Comparison of ENCODE assay signal across 9 cellular contexts in the genomic region with DNA sequence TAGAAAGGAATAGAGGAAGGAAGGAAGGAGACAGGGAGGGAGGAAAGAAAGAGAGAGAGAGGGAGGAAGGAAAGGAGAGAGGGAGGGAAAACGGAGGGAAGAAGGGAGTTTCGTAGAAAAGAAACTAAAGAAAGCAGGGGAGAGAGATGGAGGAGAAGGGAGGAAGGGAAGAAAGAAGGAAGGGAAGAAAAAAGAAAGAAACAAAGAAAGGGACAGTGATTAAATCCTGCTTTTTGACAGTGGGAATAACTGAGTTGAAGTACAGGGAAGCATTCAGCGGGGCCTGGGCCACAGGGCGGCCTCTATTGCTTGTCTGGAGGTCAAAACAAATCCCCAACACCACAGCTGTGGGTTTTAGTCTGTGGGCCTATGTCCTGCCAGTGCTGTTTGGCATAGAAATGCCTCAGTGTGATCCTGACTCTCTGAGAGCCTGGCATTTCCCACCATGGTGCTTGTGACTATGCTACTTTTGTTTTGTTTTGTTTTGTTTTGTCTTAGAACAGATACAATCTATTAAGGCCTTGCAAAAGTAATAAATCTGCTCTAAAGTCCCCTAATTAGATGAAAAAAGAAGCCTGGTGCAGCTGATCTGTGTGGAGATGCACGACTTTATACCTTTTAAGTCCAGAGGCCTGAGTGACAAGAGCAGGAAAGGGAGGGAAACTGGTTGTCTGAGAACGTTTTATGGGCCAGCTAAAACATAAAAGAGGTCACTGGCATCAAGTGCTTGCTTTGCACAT. TPM values are rescaled to one million over a fixed set of nuclear protein-coding genes. Genes with fewer than 3 reads are reported as not detected.
DNase-seq lines count a peak whose midpoint lies in the region; ATAC-seq, FAIRE-seq and TF ChIP-seq lines count a peak whose summit lies in the region.
"Had no signal": no experiment of that assay in that cellular context is flagged by ENCODE, and none has a peak within 500 bp of the region (broad histone marks: within the 10 kb centered on the region; RNA-seq: fewer than 3 reads in every experiment).

No MANE protein-coding gene starts in this region.

- no peak overlapping the region for H3K14ac ChIP-seq in neuronal stem cell (ENCODE audit: low read length)

- H3K4me3 Mint-ChIP-seq in HFFc6, result peak overlapping the region; percentile 83
- peak overlapping the region; percentile 53 for H3K4me3 Mint-ChIP-seq in activated T-helper 1 cell treated with anti-CD3 and anti-CD28 coated beads, Interleukin-12 subunit alpha, Interleukin-12 subunit beta, Interleukin-2, Interleukin-4 antibody, amounts not matched to agents 30 ng/mL and 10 ng/mL and 1 ng/mL, durations not matched to agents 14 hours and 24 hours and 36 hours

- no peak overlapping the region for H3K4me3 ChIP-seq in left ventricle myocardium inferior
- H3K4me3 ChIP-seq in small intestine (ENCODE audit: low read depth in 1 of 2, low read length in 2 of 2), result no peak overlapping the region
- H3K4me3 ChIP-seq in neuronal stem cell (ENCODE audit: low read length in 2 of 2), result no peak overlapping the region

- H3K79me1 ChIP-seq in neuronal stem cell (ENCODE audit: low read depth, low read length), result no peaks in the 10 kb centered on the region

- no peak overlapping the region for H4K8ac ChIP-seq in neuronal stem cell (ENCODE audit: low read depth, low read length)

- no peak for FAIRE-seq in small intestine (lab: Jason Lieb, UNC)

- WGBS in small intestine, 3 donors, result 65 to 73% (median 72%) methylated on average over 6 of the region's 6 CpGs
- 100% methylated on average over 2 of the region's 6 CpGs for WGBS in neuronal stem cell (ENCODE audit: extremely low coverage in 2 of 2, insufficient read length in 2 of 2, insufficient replicate concordance in 1 of 2), 2 donors

- H2AFZ ChIP-seq in neuronal stem cell (ENCODE audit: low read length), result no peak overlapping the region

- H2BK15ac ChIP-seq in neuronal stem cell (ENCODE audit: low read length), result no peak overlapping the region

- peak; percentile 15 for DNase-seq in HFFc6
- DNase-seq in activated T-helper 1 cell treated with anti-CD3 and anti-CD28 coated beads, Interleukin-12 subunit alpha, Interleukin-12 subunit beta, Interleukin-2, Interleukin-4 antibody, amounts not matched to agents 30 ng/mL and 10 ng/mL and 1 ng/mL, durations not matched to agents 14 hours and 24 hours and 36 hours (ENCODE audit: low spot score), result no peak
- DNase-seq in left ventricle myocardium inferior, result no peak
- no peak for DNase-seq in small intestine
- no peak for DNase-seq in neuronal stem cell (ENCODE audit: low spot score)
- DNase-seq in activated CD4-positive, alpha-beta T cell treated with anti-CD3 and anti-CD28 coated beads for 48 hours, result no peak
- no peak for DNase-seq in dedifferentiated amniotic fluid mesenchymal stem cell (ENCODE audit: extremely low spot score)
- DNase-seq: NCI-H1694 treated with DMSO at 0.1 percent for 48 hours had no signal

- H2BK12ac ChIP-seq in neuronal stem cell (ENCODE audit: low read length), result no peak overlapping the region

- H3K9me3 Mint-ChIP-seq in HFFc6, result no peaks in the 10 kb centered on the region
- peaks cover 15% of the 10 kb centered on the region for H3K9me3 Mint-ChIP-seq in activated T-helper 1 cell treated with anti-CD3 and anti-CD28 coated beads, Interleukin-12 subunit alpha, Interleukin-12 subunit beta, Interleukin-2, Interleukin-4 antibody, amounts not matched to agents 30 ng/mL and 10 ng/mL and 1 ng/mL, durations not matched to agents 14 hours and 24 hours and 36 hours

- no peak for ATAC-seq in GM18498 (IDR thresholded peaks at IDR 0.05; ENCODE audit: unreplicated experiment)

- no peak overlapping the region for H2BK120ac ChIP-seq in neuronal stem cell (ENCODE audit: low read depth, low read length)

- no peak overlapping the region for H2BK5ac ChIP-seq in neuronal stem cell (ENCODE audit: low read length)

- H3K36me3 ChIP-seq in left ventricle myocardium inferior (no peaks in the 10 kb centered on the region), small intestine (ENCODE audit: control insufficient read depth in 2 of 2, insufficient read depth in 2 of 2, low read length in 2 of 2) (peaks cover 0 to 1% of the 10 kb centered on the region in 2 donors), neuronal stem cell (replicated peaks in 1 of 2; ENCODE audit: control insufficient read depth in 2 of 2, insufficient read depth in 2 of 2, low read length in 2 of 2) (no peaks in the 10 kb centered on the region)

- no peak overlapping the region for H3K4ac ChIP-seq in neuronal stem cell (ENCODE audit: low read length)

- H3K27me3 ChIP-seq in left ventricle myocardium inferior (ENCODE audit: low read depth) (no peaks in the 10 kb centered on the region), small intestine (ENCODE audit: control insufficient read depth in 2 of 2, insufficient read depth in 2 of 2, low read length in 2 of 2) (no peaks in the 10 kb centered on the region), neuronal stem cell (ENCODE audit: control insufficient read depth in 3 of 3, insufficient read depth in 3 of 3, low read depth in 1 of 3, low read length in 3 of 3) (no peaks in the 10 kb centered on the region)

- H3K23ac ChIP-seq in neuronal stem cell (ENCODE audit: low read depth, low read length, poor library complexity), result no peak overlapping the region

- H3K4me1 ChIP-seq in left ventricle myocardium inferior (peaks cover 34% of the 10 kb centered on the region), small intestine (ENCODE audit: control insufficient read depth in 2 of 2, insufficient read depth in 1 of 2, low read depth in 1 of 2, low read length in 1 of 2) (no peaks in the 10 kb centered on the region), neuronal stem cell (ENCODE audit: control insufficient read depth in 2 of 2, insufficient read depth in 1 of 2, low read depth in 1 of 2, low read length in 2 of 2) (peaks cover 2 to 7% of the 10 kb centered on the region in 2 donors)

- peaks cover 9% of the 10 kb centered on the region; the same call in 1 of the 2 replicates for H3K36me3 Mint-ChIP-seq in HFFc6 (ENCODE audit: low read depth)
- peaks cover 8% of the 10 kb centered on the region for H3K36me3 Mint-ChIP-seq in activated T-helper 1 cell treated with anti-CD3 and anti-CD28 coated beads, Interleukin-12 subunit alpha, Interleukin-12 subunit beta, Interleukin-2, Interleukin-4 antibody, amounts not matched to agents 30 ng/mL and 10 ng/mL and 1 ng/mL, durations not matched to agents 14 hours and 24 hours and 36 hours (ENCODE audit: low read depth)

- no peak overlapping the region for H3K18ac ChIP-seq in neuronal stem cell (ENCODE audit: low read length)

- peak overlapping the region; percentile 99 for H3K27ac Mint-ChIP-seq in HFFc6
- peak overlapping the region; percentile 83 for H3K27ac Mint-ChIP-seq in activated T-helper 1 cell treated with anti-CD3 and anti-CD28 coated beads, Interleukin-12 subunit alpha, Interleukin-12 subunit beta, Interleukin-2, Interleukin-4 antibody, amounts not matched to agents 30 ng/mL and 10 ng/mL and 1 ng/mL, durations not matched to agents 14 hours and 24 hours and 36 hours

- H3K9ac ChIP-seq in neuronal stem cell (ENCODE audit: low read depth, low read length, poor library complexity), result no peak overlapping the region

- peaks cover 5% of the 10 kb centered on the region for H3K27me3 Mint-ChIP-seq in HFFc6 (ENCODE audit: insufficient read depth)
- no peaks in the 10 kb centered on the region for H3K27me3 Mint-ChIP-seq in activated T-helper 1 cell treated with anti-CD3 and anti-CD28 coated beads, Interleukin-12 subunit alpha, Interleukin-12 subunit beta, Interleukin-2, Interleukin-4 antibody, amounts not matched to agents 30 ng/mL and 10 ng/mL and 1 ng/mL, durations not matched to agents 14 hours and 24 hours and 36 hours (ENCODE audit: insufficient read depth)

- no peak overlapping the region for H3K4me2 ChIP-seq in neuronal stem cell (ENCODE audit: insufficient read depth, low read length, poor library complexity, severe bottlenecking)

- H3K27ac ChIP-seq in left ventricle myocardium inferior (replicated peaks) (peak overlapping the region; percentile 90), small intestine (ENCODE audit: low read depth in 1 of 2, low read length in 1 of 2) (peak overlapping the region; percentile 62 to 86), neuronal stem cell (replicated peaks; ENCODE audit: low read length) (no peak overlapping the region)

- no peak overlapping the region for H2AK5ac ChIP-seq in neuronal stem cell (ENCODE audit: low read depth, low read length)

- H3K9me3 ChIP-seq in left ventricle myocardium inferior (replicated peaks) (no peaks in the 10 kb centered on the region), small intestine (ENCODE audit: control insufficient read depth, low read depth) (no peaks in the 10 kb centered on the region), neuronal stem cell (replicated peaks in 1 of 2; ENCODE audit: control insufficient read depth in 2 of 2, insufficient read depth in 1 of 2, low read depth in 1 of 2, low read length in 2 of 2) (no peaks in the 10 kb centered on the region)

- H3K4me1 Mint-ChIP-seq in HFFc6 (ENCODE audit: low read depth), result peaks cover 47% of the 10 kb centered on the region
- H3K4me1 Mint-ChIP-seq in activated T-helper 1 cell treated with anti-CD3 and anti-CD28 coated beads, Interleukin-12 subunit alpha, Interleukin-12 subunit beta, Interleukin-2, Interleukin-4 antibody, amounts not matched to agents 30 ng/mL and 10 ng/mL and 1 ng/mL, durations not matched to agents 14 hours and 24 hours and 36 hours (ENCODE audit: low read depth), result peaks cover 65% of the 10 kb centered on the region

- TF ChIP-seq CTCF in HFFc6 (IDR thresholded peaks at IDR 0.05) (no peak), left ventricle myocardium inferior (IDR thresholded peaks at IDR 0.05; ENCODE audit: borderline replicate concordance) (no peak)

- H4K91ac ChIP-seq in neuronal stem cell (ENCODE audit: low read depth, low read length, poor library complexity), result no peak overlapping the region

- intact Hi-C loops in activated T-helper 1 cell treated with anti-CD3 and anti-CD28 coated beads, Interleukin-12 subunit alpha, Interleukin-12 subunit beta, Interleukin-2, Interleukin-4 antibody, amounts not matched to agents 30 ng/mL and 10 ng/mL and 1 ng/mL, durations not matched to agents 14 hours and 24 hours and 36 hours (cut with micrococcal nuclease), result no loop called here
- intact Hi-C loops in left ventricle myocardium inferior (cut with micrococcal nuclease), result no loop called here

RNA-seq across cellular contexts. Expression of gene IL1RL2, which starts 40.0 kb away (rescaled TPM):
- not detected for total RNA-seq in HFFc6 (2021; fragmentation: NEBNext Ultra II Directional; extraction: Animal tissue kit (Norgen Biotek cat#: 25700))
- total RNA-seq in activated T-helper 1 cell treated with anti-CD3 and anti-CD28 coated beads, Interleukin-12 subunit alpha, Interleukin-12 subunit beta, Interleukin-2, Interleukin-4 antibody, amounts not matched to agents 30 ng/mL and 10 ng/mL and 1 ng/mL, durations not matched to agents 14 hours and 24 hours and 36 hours, result 0.16 TPM in 1 of 2 replicates, not detected in the other
- 0.30 TPM for total RNA-seq in left ventricle myocardium inferior
- polyA plus RNA-seq in small intestine, result under 1 TPM in 1 of 3 donors, not detected in 2; 0.34 TPM
- not detected for polyA plus RNA-seq in neuronal stem cell (2013, experiment 1 of 2)
- not detected for polyA plus RNA-seq in neuronal stem cell (2013, experiment 2 of 2)
